14 cellular contexts compared by ENCODE assay signal in genomic region chr3:46017720-46018119, GRCh38. TPM values are rescaled to one million over a fixed set of nuclear protein-coding genes. Genes with fewer than 3 reads are reported as not detected.
DNase-seq lines count a peak whose midpoint lies in the region; ATAC-seq and TF ChIP-seq lines count a peak whose summit lies in the region.
"Had no signal": no experiment of that assay in that cellular context is flagged by ENCODE, and none has a peak within 500 bp of the region (broad histone marks: within the 10 kb centered on the region; RNA-seq: fewer than 3 reads in every experiment).

No MANE protein-coding gene starts in this region.

- no peak for DNase-seq in T-helper 1 cell
- DNase-seq in OCI-M1 (lab: John Stamatoyannopoulos, UW), result peak; percentile 92
- DNase-seq in fibroblast of the aortic adventitia (ENCODE audit: low read depth), result peak; percentile 13
- DNase-seq in activated naive CD4-positive, alpha-beta T cell (lab: John Stamatoyannopoulos, UW), result no peak
- DNase-seq in testis, result no peak
- DNase-seq: left ventricle myocardium superior, NCI-H2107, tibial artery had no signal

- H3K4me3 ChIP-seq in fibroblast of the aortic adventitia (ENCODE audit: low read depth, low read length), result no peak overlapping the region
- H3K4me3 ChIP-seq in testis, result no peak overlapping the region
- H3K4me3 ChIP-seq: tibial artery had no signal

- no peak for TF ChIP-seq POLR2A in testis (IDR thresholded peaks at IDR 0.05)

- H3K27ac Mint-ChIP-seq in T-helper 1 cell treated with Interleukin-12 subunit alpha and Interleukin-12 subunit beta and Interleukin-4 antibody, amounts not matched to agents 30 μg/mL and 1 μg/mL, for 36 hours, result peak overlapping the region; percentile 7
- H3K27ac Mint-ChIP-seq in stimulated activated memory B cell treated with anti-CD40 and anti-IgM and Interleukin-4, amounts not matched to agents 10 μg/mL and 1 μg/mL and 100 μg/mL, for 72 hours, result no peak overlapping the region

- WGBS in testis, 2 donors, result 65 to 95% methylated on average over 2 of the region's 2 CpGs

- no peak overlapping the region for H3K27ac ChIP-seq in testis
- H3K27ac ChIP-seq: epithelial cell of prostate, KMS-11, tibial artery had no signal

- TF ChIP-seq CTCF in fibroblast of the aortic adventitia (IDR thresholded peaks at IDR 0.05; ENCODE audit: insufficient read depth, low read length) (no peak), testis (IDR thresholded peaks at IDR 0.05) (no peak)

- H3K9me3 ChIP-seq in testis, result no peaks in the 10 kb centered on the region
- H3K9me3 ChIP-seq: tibial artery had no signal

- H3K36me3 Mint-ChIP-seq in T-helper 1 cell treated with Interleukin-12 subunit alpha and Interleukin-12 subunit beta and Interleukin-4 antibody, amounts not matched to agents 30 μg/mL and 1 μg/mL, for 36 hours (ENCODE audit: low read depth), result peaks cover 3% of the 10 kb centered on the region
- H3K36me3 Mint-ChIP-seq in stimulated activated memory B cell treated with anti-CD40 and anti-IgM and Interleukin-4, amounts not matched to agents 10 μg/mL and 1 μg/mL and 100 μg/mL, for 72 hours, result no peaks in the 10 kb centered on the region

- no peaks in the 10 kb centered on the region for H3K27me3 ChIP-seq in testis
- H3K27me3 ChIP-seq: tibial artery had no signal

- no peaks in the 10 kb centered on the region for H3K36me3 ChIP-seq in testis (ENCODE audit: low read depth, missing control alignments)
- H3K36me3 ChIP-seq: tibial artery had no signal

- H3K4me1 Mint-ChIP-seq in T-helper 1 cell treated with Interleukin-12 subunit alpha and Interleukin-12 subunit beta and Interleukin-4 antibody, amounts not matched to agents 30 μg/mL and 1 μg/mL, for 36 hours (ENCODE audit: low read depth), result peaks cover 13% of the 10 kb centered on the region
- H3K4me1 Mint-ChIP-seq in stimulated activated memory B cell treated with anti-CD40 and anti-IgM and Interleukin-4, amounts not matched to agents 10 μg/mL and 1 μg/mL and 100 μg/mL, for 72 hours, result no peaks in the 10 kb centered on the region

- no peaks in the 10 kb centered on the region for H3K4me1 ChIP-seq in testis
- H3K4me1 ChIP-seq: tibial artery had no signal

- intact Hi-C loops in testis (cut with DNase I; ENCODE audit: low total_unique reads), result no loop called here

- H3K27me3 Mint-ChIP-seq in T-helper 1 cell treated with Interleukin-12 subunit alpha and Interleukin-12 subunit beta and Interleukin-4 antibody, amounts not matched to agents 30 μg/mL and 1 μg/mL, for 36 hours (ENCODE audit: low read depth), result peaks cover 9% of the 10 kb centered on the region
- H3K27me3 Mint-ChIP-seq in stimulated activated memory B cell treated with anti-CD40 and anti-IgM and Interleukin-4, amounts not matched to agents 10 μg/mL and 1 μg/mL and 100 μg/mL, for 72 hours, result peaks cover 18% of the 10 kb centered on the region

- H3K4me3 Mint-ChIP-seq in T-helper 1 cell treated with Interleukin-12 subunit alpha and Interleukin-12 subunit beta and Interleukin-4 antibody, amounts not matched to agents 30 μg/mL and 1 μg/mL, for 36 hours, result no peak overlapping the region
- no peak overlapping the region for H3K4me3 Mint-ChIP-seq in stimulated activated memory B cell treated with anti-CD40 and anti-IgM and Interleukin-4, amounts not matched to agents 10 μg/mL and 1 μg/mL and 100 μg/mL, for 72 hours

- H3K9me3 Mint-ChIP-seq in T-helper 1 cell treated with Interleukin-12 subunit alpha and Interleukin-12 subunit beta and Interleukin-4 antibody, amounts not matched to agents 30 μg/mL and 1 μg/mL, for 36 hours, result peaks cover 4% of the 10 kb centered on the region
- H3K9me3 Mint-ChIP-seq in stimulated activated memory B cell treated with anti-CD40 and anti-IgM and Interleukin-4, amounts not matched to agents 10 μg/mL and 1 μg/mL and 100 μg/mL, for 72 hours, result no peaks in the 10 kb centered on the region

- ATAC-seq in stimulated activated memory B cell treated with anti-CD40 and anti-IgM and Interleukin-4, amounts not matched to agents 10 μg/mL and 1 μg/mL and 100 μg/mL, for 72 hours, result peak; percentile 58
- ATAC-seq in GM21528 (IDR thresholded peaks at IDR 0.05; ENCODE audit: low FRiP score, unreplicated experiment), result no peak
- ATAC-seq: left ventricle myocardium superior, SK-N-SH treated with all-trans-retinoic acid at 6 μM for 48 hours had no signal

RNA-seq across cellular contexts. Expression of gene XCR1, which starts 9.6 kb away (rescaled TPM):
- not detected in 2 replicates for total RNA-seq in fibroblast of the aortic adventitia (ENCODE audit: low replicate concordance)
- total RNA-seq in testis, result under 1 TPM; 0.06 to 0.16 TPM
- polyA plus RNA-seq in testis (ENCODE audit: insufficient read depth, low read depth, low replicate concordance), result 0.34 TPM
- total RNA-seq: left ventricle myocardium superior had no signal

RNA-seq across cellular contexts. Expression of gene FYCO1, which starts 22.1 kb away (rescaled TPM):
- total RNA-seq in fibroblast of the aortic adventitia (ENCODE audit: low replicate concordance), result 28.0 and 57.8 TPM in 2 replicates
- total RNA-seq in testis, result 10 to 100 TPM; 21.7 to 24.2 TPM
- 12.8 TPM for polyA plus RNA-seq in testis (ENCODE audit: insufficient read depth, low read depth, low replicate concordance)

Comparison
In these comparisons a context has a peak if more than half of its experiments do, and no peak if none do; other contexts are left out.
1. DNase-seq: peak in OCI-M1 (single experiment) and fibroblast of the aortic adventitia (single experiment); none in T-helper 1 cell (0 of 5), activated naive CD4-positive, alpha-beta T cell (0 of 4) and testis (single experiment).